Comparison of ENCODE assay signal across 7 cellular contexts in the genomic region with DNA sequence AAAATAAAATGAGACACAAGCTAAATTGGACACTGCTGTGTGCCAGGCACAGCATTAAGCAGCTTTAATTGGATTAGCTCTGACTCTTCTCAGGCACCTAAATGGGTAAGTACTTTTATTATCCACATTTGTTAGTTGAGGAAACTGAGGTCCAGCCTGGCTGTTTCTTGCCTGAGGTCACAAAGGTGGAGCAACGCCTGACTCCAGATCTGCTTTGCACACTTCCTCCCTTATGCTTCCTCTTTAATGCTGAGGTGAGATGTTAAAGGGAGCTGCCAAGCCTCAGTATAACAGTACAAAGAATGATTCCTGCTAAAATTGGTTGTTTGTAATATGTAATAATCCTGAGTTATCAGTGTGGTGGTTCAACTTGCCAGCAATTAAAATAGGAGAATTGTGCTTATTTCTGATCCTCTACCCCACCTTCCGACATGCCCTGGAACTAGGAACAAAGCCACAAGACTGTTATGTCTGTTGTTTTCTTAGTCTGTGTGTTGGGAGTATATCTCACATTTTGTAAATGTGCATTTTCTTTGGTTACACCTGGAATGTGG.
A peak's percentile ranks its signal among the peaks of the same experiment; 100 is the strongest.
DNase-seq lines count a peak whose midpoint lies in the region; FAIRE-seq and TF ChIP-seq lines count a peak whose summit lies in the region.

No MANE protein-coding gene starts in this region.

- no peak overlapping the region for H4K8ac ChIP-seq in H9 (replicated peaks; ENCODE audit: insufficient read length, low read depth, low read length)

- no peak overlapping the region for H3K56ac ChIP-seq in H9 (ENCODE audit: insufficient read length, low read depth, low read length)

- no peak overlapping the region for H2BK120ac ChIP-seq in H9 (ENCODE audit: low read depth, low read length, poor library complexity, severe bottlenecking)

- H3K9me3 Mint-ChIP-seq in H9 = no peaks in the 10 kb centered on the region

- peak overlapping the region in 1 of 2 experiments; percentile 52; a peak in 2 of 5 replicates for H3K4me3 Mint-ChIP-seq in H9

- FAIRE-seq in GM19239 (lab: Jason Lieb, UNC) = peak; percentile 82

- TF ChIP-seq CTCF in fibroblast of pulmonary artery (IDR thresholded peaks at IDR 0.05; ENCODE audit: low read length, missing control alignments) (no peak), smooth muscle cell (IDR thresholded peaks at IDR 0.05; ENCODE audit: borderline replicate concordance, insufficient read depth, poor library complexity, severe bottlenecking) (no peak), GM13977 (IDR thresholded peaks at IDR 0.05; ENCODE audit: extremely low read depth, insufficient read depth, missing control alignments) (no peak), H9 (conservative IDR thresholded peaks at IDR 0.05) (no peak), osteoblast (IDR thresholded peaks at IDR 0.05; ENCODE audit: extremely low read depth, low read depth, low read length) (no peak)

- peak overlapping the region in 1 of 3 experiments; percentile 11; a peak in 1 of 7 replicates for H3K27ac Mint-ChIP-seq in H9

- H3K27ac ChIP-seq in smooth muscle cell (ENCODE audit: low read depth) (no peak overlapping the region), H9 (ENCODE audit: insufficient read length, low read depth, low read length) (no peak overlapping the region), osteoblast (ENCODE audit: low read depth, low read length) (no peak overlapping the region)

- H3K4ac ChIP-seq in H9 (ENCODE audit: low read depth, low read length) = no peak overlapping the region

- H3K27me3 ChIP-seq in smooth muscle cell (ENCODE audit: low read depth) (no peaks in the 10 kb centered on the region), H9 (ENCODE audit: insufficient read depth, low read length) (no peaks in the 10 kb centered on the region), osteoblast (ENCODE audit: insufficient read depth, low read length) (no peaks in the 10 kb centered on the region)

- in situ Hi-C loops in GM13977 (cut with MboI; ENCODE audit: low pct_unique_long_range_greater_than_20kb, low sequenced_read_pairs, unreplicated experiment) = loop anchor here (10.0 kb wide), 1 partner anchor 64 kb away; no protein-coding TSS in a partner anchor

- H3K36me3 ChIP-seq in smooth muscle cell (ENCODE audit: low read depth) (no peaks in the 10 kb centered on the region), osteoblast (ENCODE audit: insufficient read depth, low read length) (no peaks in the 10 kb centered on the region)

- H3K27me3 Mint-ChIP-seq in H9 (ENCODE audit: low read depth) = no peaks in the 10 kb centered on the region; the same call in 1 of the 2 replicates

- H3K4me3 ChIP-seq in fibroblast of pulmonary artery (replicated peaks; ENCODE audit: low read depth, low read length) = peak overlapping the region; percentile 96
- peak overlapping the region; percentile 88 for H3K4me3 ChIP-seq in smooth muscle cell
- H3K4me3 ChIP-seq in osteoblast (ENCODE audit: insufficient read depth, low read length) = no peak overlapping the region

- H2AFZ ChIP-seq in smooth muscle cell (ENCODE audit: low read depth) = no peak overlapping the region
- H2AFZ ChIP-seq in H9 (ENCODE audit: low read length) = no peak overlapping the region
- H2AFZ ChIP-seq in osteoblast (ENCODE audit: low read length) = no peak overlapping the region

- no peak overlapping the region for H2BK12ac ChIP-seq in H9 (ENCODE audit: insufficient read length, low read depth, low read length)

- H3K79me2 ChIP-seq in smooth muscle cell (ENCODE audit: low read depth) (peaks cover 53% of the 10 kb centered on the region), H9 (ENCODE audit: insufficient read depth, low read length) (peaks cover 17% of the 10 kb centered on the region; the same call in 1 of the 2 replicates), osteoblast (ENCODE audit: insufficient read depth, low read length) (peaks cover 62% of the 10 kb centered on the region)

- no peak overlapping the region for H3T11ph ChIP-seq in H9 (ENCODE audit: low read length)

- H4K20me1 ChIP-seq in smooth muscle cell (ENCODE audit: low read depth) = no peaks in the 10 kb centered on the region
- H4K20me1 ChIP-seq in H9 (ENCODE audit: control insufficient read depth, insufficient read depth, insufficient read length) = no peaks in the 10 kb centered on the region
- H4K20me1 ChIP-seq in osteoblast (ENCODE audit: insufficient read depth, low read length) = peaks cover 18% of the 10 kb centered on the region

- no peaks in the 10 kb centered on the region for H3K9me3 ChIP-seq in smooth muscle cell (replicated peaks; ENCODE audit: low read depth)
- no peaks in the 10 kb centered on the region for H3K9me3 ChIP-seq in H9 (ENCODE audit: control insufficient read depth, low read depth, low read length)
- H3K9me3 ChIP-seq in osteoblast (ENCODE audit: low read depth, low read length) = no peaks in the 10 kb centered on the region

- H3K23me2 ChIP-seq in H9 (ENCODE audit: insufficient read length, low read depth, low read length, poor library complexity, severe bottlenecking) = peaks cover 13% of the 10 kb centered on the region

- no peak overlapping the region for H2AK5ac ChIP-seq in H9 (ENCODE audit: insufficient read length, low read length)

- H3K4me2 ChIP-seq in smooth muscle cell (peak overlapping the region; percentile 95), H9 (ENCODE audit: insufficient read depth, insufficient read length, low read length) (no peak overlapping the region), osteoblast (ENCODE audit: insufficient read depth, low read length) (no peak overlapping the region)

- H2BK5ac ChIP-seq in H9 (ENCODE audit: insufficient read length, low read length) = no peak overlapping the region

- no peaks in the 10 kb centered on the region for H3K36me3 Mint-ChIP-seq in H9 (ENCODE audit: insufficient read depth in 1 of 3, low read depth in 3 of 3)

- no peak overlapping the region for H4K5ac ChIP-seq in H9 (ENCODE audit: insufficient read length, low read depth, low read length)

- no peak overlapping the region for H3K18ac ChIP-seq in H9 (ENCODE audit: insufficient read length, low read depth, low read length)

- H3K4me1 ChIP-seq in smooth muscle cell (ENCODE audit: low read depth) (peaks cover 48% of the 10 kb centered on the region), H9 (ENCODE audit: insufficient read depth, low read length) (peaks cover 7% of the 10 kb centered on the region; the same call in 1 of the 2 replicates), osteoblast (ENCODE audit: insufficient read depth, low read length) (peaks cover 29% of the 10 kb centered on the region)

- WGBS in smooth muscle cell (ENCODE audit: low lambda C conversion rate) = 72% methylated on average over 2 of the region's 2 CpGs
- WGBS in H9 (ENCODE audit: extremely low coverage, insufficient read length, low lambda C conversion rate) = no CpG with 5 or more reads among the region's 2 CpGs

- no peak overlapping the region for H2BK15ac ChIP-seq in H9 (ENCODE audit: low read depth, low read length)

- no peak for DNase-seq in GM19239 (ENCODE audit: insufficient read length, low spot score)
- peak; percentile 11 for DNase-seq in RKO (ENCODE audit: low spot score)
- DNase-seq in fibroblast of pulmonary artery (ENCODE audit: low read depth) = no peak
- no peak for DNase-seq in smooth muscle cell (lab: John Stamatoyannopoulos, UW; ENCODE audit: unreplicated experiment)
- DNase-seq in GM13977 (ENCODE audit: low spot score) = no peak
- no peak for DNase-seq in H9
- no peak for DNase-seq in osteoblast (ENCODE audit: insufficient read length, low spot score, missing footprints)

- peaks cover 67 to 71% of the 10 kb centered on the region in 2 experiments for H3K4me1 Mint-ChIP-seq in H9

- H3K14ac ChIP-seq in H9 (ENCODE audit: insufficient read depth, low read length) = no peak overlapping the region

- peaks cover 3% of the 10 kb centered on the region for H3K79me1 ChIP-seq in H9 (ENCODE audit: insufficient read depth, low read depth, low read length, poor library complexity, severe bottlenecking)

- no peak overlapping the region for H2BK20ac ChIP-seq in H9 (ENCODE audit: low read depth, low read length, poor library complexity, severe bottlenecking)

- no peak overlapping the region for H4K91ac ChIP-seq in H9 (ENCODE audit: insufficient read length, low read depth, low read length)

- peaks cover 14% of the 10 kb centered on the region for H3F3A ChIP-seq in smooth muscle cell (ENCODE audit: low read depth)

- no peak overlapping the region for H3K23ac ChIP-seq in H9 (ENCODE audit: insufficient read length, low read depth, low read length)

- H3K9ac ChIP-seq in smooth muscle cell (ENCODE audit: low read depth) (no peak overlapping the region), H9 (ENCODE audit: extremely low read depth, insufficient read length, low read length) (no peak overlapping the region)
